ENCODE assay signal across 19 cellular contexts in the genomic region with DNA sequence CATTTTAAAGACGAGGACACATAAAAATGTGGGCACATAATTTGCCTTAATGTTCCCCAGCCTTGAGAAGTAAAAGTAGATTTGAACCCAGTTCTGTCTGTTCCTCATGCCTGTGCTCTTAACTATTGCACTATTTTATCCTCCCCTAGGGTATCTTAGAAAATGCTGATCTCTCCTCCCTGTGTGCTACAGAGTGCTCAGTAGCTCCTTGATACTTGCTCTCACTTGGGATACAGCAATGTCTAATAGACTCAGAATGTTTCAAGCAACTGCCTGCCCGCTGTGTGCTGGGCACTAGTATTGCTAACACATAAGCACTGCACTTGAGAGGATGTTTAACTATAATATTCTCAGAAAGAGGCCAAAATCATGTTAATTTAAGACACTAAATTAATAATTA. TPM values are rescaled to one million over a fixed set of nuclear protein-coding genes. Genes with fewer than 3 reads are reported as not detected.
"Had no signal": no experiment of that assay in that cellular context is flagged by ENCODE, and none has a peak within 500 bp of the region (broad histone marks: within the 10 kb centered on the region; RNA-seq: fewer than 3 reads in every experiment).

No MANE protein-coding gene starts in this region.

RNA-seq across cellular contexts. Expression of a gene that starts 1.0 kb away (rescaled TPM):
- total RNA-seq: activated naive CD4-positive, alpha-beta T cell treated with anti-CD3 and anti-CD28 coated beads for 36 hours; activated naive CD4-positive, alpha-beta T cell treated with anti-CD3 and anti-CD28 coated beads, Interleukin-2, amount 50 U/mL, for 72 hours; activated naive CD8-positive, alpha-beta T cell treated with anti-CD3 and anti-CD28 coated beads for 36 hours; activated naive CD8-positive, alpha-beta T cell treated with anti-CD3 and anti-CD28 coated beads, Interleukin-2, amount 10 ng/mL, durations not matched to agents 7 days and 5 days; activated T-cell treated with anti-CD3 and anti-CD28 coated beads, Interleukin-2, amount 50 U/mL, for 4 hours; activated T-cell treated with anti-CD3 and anti-CD28 coated beads, Interleukin-2, amount 50 U/mL, for 72 hours; activated T-helper 1 cell treated with anti-CD3 and anti-CD28 coated beads, Interleukin-12 subunit alpha, Interleukin-12 subunit beta, Interleukin-2, Interleukin-4 antibody, amounts not matched to agents 30 ng/mL and 10 ng/mL and 1 ng/mL, durations not matched to agents 14 hours and 24 hours and 36 hours; activated T-helper 17 cell treated with anti-CD3 and anti-CD28 coated beads, Interleukin-2, amount 50 U/mL, for 72 hours; activated T-helper 2 cell treated with anti-CD3 and anti-CD28 coated beads, Interferon-gamma antibody, Interleukin-2, Interleukin-4, amounts not matched to agents 10 μg/mL and 5 μg/mL and 100 μg/mL, durations not matched to agents 14 hours and 24 hours and 36 hours; ascending aorta; astrocyte; body of pancreas; breast epithelium; bronchial epithelial cell; cardiac muscle cell; chondrocyte had no signal
- polyA plus RNA-seq: adipose tissue, adrenal gland, aorta, cardiac muscle cell had no signal
